ENCODE assay signal across 20 cellular contexts in genomic region chr6:157790548-157791160, GRCh38. TPM values are rescaled to one million over a fixed set of nuclear protein-coding genes. Genes with fewer than 3 reads are reported as not detected.
A peak's percentile ranks its signal among the peaks of the same experiment; 100 is the strongest.
DNase-seq lines count a peak whose midpoint lies in the region; ATAC-seq and TF ChIP-seq lines count a peak whose summit lies in the region.
"Had no signal": no experiment of that assay in that cellular context is flagged by ENCODE, and none has a peak within 500 bp of the region (broad histone marks: within the 10 kb centered on the region; RNA-seq: fewer than 3 reads in every experiment).

No MANE protein-coding gene starts in this region.

- no peak overlapping the region for H3K27ac Mint-ChIP-seq in neural progenitor cell
- no peak overlapping the region for H3K27ac Mint-ChIP-seq in type B pancreatic cell
- H3K27ac Mint-ChIP-seq in WTC11 = no peak overlapping the region
- H3K27ac Mint-ChIP-seq: mesothelial cell of epicardium, nephron, T-helper 17 cell had no signal

- H3K4me2 ChIP-seq in GM23248 (ENCODE audit: unreplicated experiment) (no peak overlapping the region), mammary epithelial cell (ENCODE audit: insufficient read depth, low read depth, low read length) (no peak overlapping the region), neural progenitor cell (no peak overlapping the region)

- H3K9me3 ChIP-seq in GM23248 (ENCODE audit: low read depth) (no peaks in the 10 kb centered on the region), mammary epithelial cell (replicated peaks; ENCODE audit: insufficient read depth, low read length) (no peaks in the 10 kb centered on the region), neural progenitor cell (ENCODE audit: low read depth) (no peaks in the 10 kb centered on the region)
- H3K9me3 ChIP-seq: upper lobe of right lung had no signal

- H3K4me1 ChIP-seq in GM23248 (ENCODE audit: insufficient read depth) (no peaks in the 10 kb centered on the region), mammary epithelial cell (ENCODE audit: insufficient read depth, low read length) (no peaks in the 10 kb centered on the region), neural progenitor cell (no peaks in the 10 kb centered on the region)
- H3K4me1 ChIP-seq: upper lobe of right lung had no signal

- CTCF ChIA-PET in mammary epithelial cell (lab: Charles Lee; ENCODE audit: low non-redundant PET) (no interaction called here), WTC11 (lab: Charles Lee) (no interaction called here)

- H3K36me3 Mint-ChIP-seq in neural progenitor cell = no peaks in the 10 kb centered on the region
- H3K36me3 Mint-ChIP-seq in type B pancreatic cell = no peaks in the 10 kb centered on the region
- H3K36me3 Mint-ChIP-seq in WTC11 = no peaks in the 10 kb centered on the region
- H3K36me3 Mint-ChIP-seq: mesothelial cell of epicardium had no signal

- H3K27ac ChIP-seq in GM23248 (no peak overlapping the region), mammary epithelial cell (ENCODE audit: insufficient read depth, low read depth, low read length) (no peak overlapping the region), neural progenitor cell (no peak overlapping the region)
- H3K27ac ChIP-seq: upper lobe of right lung, WERI-Rb-1 had no signal

- in situ Hi-C loops in GM23248 (cut with MboI) (no loop called here), mammary epithelial cell (cut with MboI; ENCODE audit: low sequenced_read_pairs in 2 of 2) (no loop called here)

- no peaks in the 10 kb centered on the region for H3K9me3 Mint-ChIP-seq in neural progenitor cell
- no peaks in the 10 kb centered on the region for H3K9me3 Mint-ChIP-seq in type B pancreatic cell
- H3K9me3 Mint-ChIP-seq in WTC11 = peaks cover 11% of the 10 kb centered on the region; the same call in 1 of the 2 replicates

- intact Hi-C loops in mammary epithelial cell (cut with micrococcal nuclease) = no loop called here

- TF ChIP-seq CTCF in mammary epithelial cell (conservative IDR thresholded peaks at IDR 0.05 in 1 of 2, IDR thresholded peaks at IDR 0.05 in 1 of 2; ENCODE audit: extremely low read depth in 1 of 2, insufficient read depth in 1 of 2, low read depth in 1 of 2, low read length in 2 of 2) (no peak), neural progenitor cell (IDR thresholded peaks at IDR 0.05) (no peak), type B pancreatic cell (conservative IDR thresholded peaks at IDR 0.05) (no peak), WTC11 (IDR thresholded peaks at IDR 0.05) (no peak)

- H3K4me3 ChIP-seq in GM23248 (no peak overlapping the region), mammary epithelial cell (replicated peaks in 1 of 3; ENCODE audit: insufficient read depth in 1 of 3, low read depth in 2 of 3, low read length in 3 of 3) (no peak overlapping the region), neural progenitor cell (no peak overlapping the region)
- H3K4me3 ChIP-seq: upper lobe of right lung had no signal

- no TSS peak for BruUV-seq in mammary epithelial cell (replicated peaks; lab: Mats Ljungman, UMichigan)

- dilution Hi-C loops in mammary epithelial cell (cut with HindIII; ENCODE audit: low sequenced_read_pairs) = no loop called here

- no peaks in the 10 kb centered on the region for H4K20me1 ChIP-seq in GM23248 (ENCODE audit: insufficient read depth)
- no peaks in the 10 kb centered on the region for H4K20me1 ChIP-seq in mammary epithelial cell (ENCODE audit: insufficient read depth, low read length)
- no peaks in the 10 kb centered on the region for H4K20me1 ChIP-seq in neural progenitor cell (ENCODE audit: low read depth)

- 29 to 31% methylated on average over 4 of the region's 4 CpGs for WGBS in GM23248 (ENCODE audit: low coverage in 1 of 2, low lambda C conversion rate in 2 of 2, missing lambda C conversion rate in 2 of 2), 2 experiments
- 27% methylated on average over 4 of the region's 4 CpGs for WGBS in mammary epithelial cell (ENCODE audit: low coverage, missing lambda C conversion rate)

- H3K9ac ChIP-seq in GM23248 (no peak overlapping the region), mammary epithelial cell (ENCODE audit: insufficient read depth, low read length) (no peak overlapping the region), neural progenitor cell (no peak overlapping the region)

- DNase-seq in GM23248 (peak; percentile 39), LHCN-M2 (ENCODE audit: low read depth) (peak; percentile 56), mammary epithelial cell (no peak), neural progenitor cell (ENCODE audit: low spot score) (no peak), type B pancreatic cell (ENCODE audit: extremely low spot score, unreplicated experiment) (no peak), WTC11 (ENCODE audit: low spot score) (no peak), globus pallidus (ENCODE audit: low spot score) (no peak)
- DNase-seq: activated CD4-positive, alpha-beta T cell treated with anti-CD3 and anti-CD28 coated beads, Interleukin-2, amount 50 U/mL, for 4 hours; activated naive CD4-positive, alpha-beta T cell treated with Interleukin-2 at 50 U/mL for 16 hours; HCEC 1CT; left cardiac atrium; NCI-H1436; NCI-H226; stimulated activated naive CD4-positive, alpha-beta T cell; T-helper 17 cell; upper lobe of right lung had no signal

- POLR2A ChIA-PET in WTC11 (lab: Charles Lee) = no interaction called here

- no peak overlapping the region for H3K4me3 Mint-ChIP-seq in neural progenitor cell
- H3K4me3 Mint-ChIP-seq in type B pancreatic cell = no peak overlapping the region
- H3K4me3 Mint-ChIP-seq in WTC11 = no peak overlapping the region
- H3K4me3 Mint-ChIP-seq: mesothelial cell of epicardium, nephron, T-helper 17 cell had no signal

- no peaks in the 10 kb centered on the region for H3K4me1 Mint-ChIP-seq in neural progenitor cell
- H3K4me1 Mint-ChIP-seq in type B pancreatic cell (ENCODE audit: unreplicated experiment) = no peaks in the 10 kb centered on the region
- H3K4me1 Mint-ChIP-seq in WTC11 = no peaks in the 10 kb centered on the region; the same call in 1 of the 2 replicates
- H3K4me1 Mint-ChIP-seq: mesothelial cell of epicardium, nephron had no signal

- no peaks in the 10 kb centered on the region for H3F3A ChIP-seq in GM23248 (ENCODE audit: insufficient read depth)
- H3F3A ChIP-seq in neural progenitor cell (ENCODE audit: low read depth) = no peaks in the 10 kb centered on the region

- H2AFZ ChIP-seq in GM23248 = peak overlapping the region; percentile 62
- peak overlapping the region; percentile 39 for H2AFZ ChIP-seq in mammary epithelial cell (ENCODE audit: low read depth, low read length)
- peak overlapping the region; percentile 59 for H2AFZ ChIP-seq in neural progenitor cell (replicated peaks)

- no peak for ATAC-seq in WTC11
- ATAC-seq: esophagus mucosa, T-helper 17 cell, upper lobe of right lung had no signal

- H3K36me3 ChIP-seq in GM23248 (ENCODE audit: low read depth) = no peaks in the 10 kb centered on the region
- H3K36me3 ChIP-seq in mammary epithelial cell (ENCODE audit: insufficient read depth, low read length) = no peaks in the 10 kb centered on the region
- H3K36me3 ChIP-seq in neural progenitor cell = no peaks in the 10 kb centered on the region
- H3K36me3 ChIP-seq: upper lobe of right lung, WERI-Rb-1 had no signal

- H3K9me2 ChIP-seq in GM23248 (ENCODE audit: insufficient read depth) = no peaks in the 10 kb centered on the region

- H3K27me3 ChIP-seq in GM23248 (replicated peaks; ENCODE audit: insufficient read depth) (no peaks in the 10 kb centered on the region), mammary epithelial cell (ENCODE audit: insufficient read depth, low read length) (no peaks in the 10 kb centered on the region), neural progenitor cell (no peaks in the 10 kb centered on the region)
- H3K27me3 ChIP-seq: upper lobe of right lung had no signal

- H3K79me2 ChIP-seq in GM23248 (ENCODE audit: insufficient read depth) (no peaks in the 10 kb centered on the region), mammary epithelial cell (ENCODE audit: insufficient read depth, low read length) (no peaks in the 10 kb centered on the region), neural progenitor cell (ENCODE audit: low read depth) (no peaks in the 10 kb centered on the region)

- H3K27me3 Mint-ChIP-seq in neural progenitor cell (ENCODE audit: insufficient read depth, low read depth) (peaks cover 2% of the 10 kb centered on the region), type B pancreatic cell (no peaks in the 10 kb centered on the region), WTC11 (ENCODE audit: low read depth) (no peaks in the 10 kb centered on the region; the same call in 1 of the 2 replicates)
- H3K27me3 Mint-ChIP-seq: T-helper 17 cell had no signal

TF ChIP-seq in WTC11, 78 proteins besides CTCF, POLR2A, EP300 and RAD21 (continues in another document):
- no peak for TF ChIP-seq GRHL2 (CRISPR knock-in tag; IDR thresholded peaks at IDR 0.05; ENCODE audit: insufficient replicate concordance, severe bottlenecking)
- TF ChIP-seq CDX4 (CRISPR knock-in tag; IDR thresholded peaks at IDR 0.05; ENCODE audit: borderline replicate concordance) = no peak
- TF ChIP-seq ZBTB43 (CRISPR knock-in tag; IDR thresholded peaks at IDR 0.05) = no peak
- TF ChIP-seq SOX15 (CRISPR knock-in tag; IDR thresholded peaks at IDR 0.05) = no peak
- TF ChIP-seq MYBL2 (CRISPR knock-in tag; IDR thresholded peaks at IDR 0.05) = no peak
- no peak for TF ChIP-seq SMAD3 (CRISPR knock-in tag; IDR thresholded peaks at IDR 0.05; ENCODE audit: borderline replicate concordance)
- no peak for TF ChIP-seq EMX1 (CRISPR knock-in tag; IDR thresholded peaks at IDR 0.05)

RNA-seq across cellular contexts. Expression of gene SNX9, which starts 32.4 kb away (rescaled TPM):
- 77.8 and 89.6 TPM in 2 replicates for total RNA-seq in GM23248 (2014; rRNA removed; shearing (Covaris generic))
- polyA plus RNA-seq in GM23248 (2016; fragmentation: Nextera tagmentation; extraction: Ambion mirVana) = 76.5 and 80.4 TPM in 2 replicates
- total RNA-seq in LHCN-M2 (2014; rRNA removed) = 14.6 and 15.6 TPM in 2 replicates
- polyA plus RNA-seq in LHCN-M2 (2012) = 8.6 TPM
- total RNA-seq in mammary epithelial cell = 10 to 100 TPM; 31.5 to 59.0 TPM
- polyA plus RNA-seq in mammary epithelial cell = 42.5 TPM
- polyA minus RNA-seq in mammary epithelial cell = 24.8 TPM
- total RNA-seq in neural progenitor cell (ENCODE audit: low replicate concordance) = 16.1 and 17.8 TPM in 2 replicates
- total RNA-seq in type B pancreatic cell (ENCODE audit: low replicate concordance) = 23.2 and 31.9 TPM in 2 replicates
- 28.0 to 35.0 TPM (median 29.1 TPM) in 3 replicates for total RNA-seq in WTC11 (2021)

Comparison
In these comparisons a context has a peak if more than half of its experiments do, and no peak if none do; other contexts are left out.
1. DNase-seq: peak in GM23248 (single experiment) and LHCN-M2 (single experiment); none in mammary epithelial cell (single experiment), neural progenitor cell (single experiment), type B pancreatic cell (single experiment), WTC11 (single experiment) and globus pallidus (single experiment).
2. Peak in every context shown above with its lines, with median percentiles within 50 percentile points of each other: H2AFZ ChIP-seq.